Comparison of ENCODE assay signal across 12 cellular contexts in genomic region chr17:56292010-56292409, GRCh38.
A peak's percentile ranks its signal among the peaks of the same experiment; 100 is the strongest.
DNase-seq lines count a peak whose midpoint lies in the region; ATAC-seq and TF ChIP-seq lines count a peak whose summit lies in the region.
"Had no signal": no experiment of that assay in that cellular context is flagged by ENCODE, and none has a peak within 500 bp of the region (broad histone marks: within the 10 kb centered on the region; RNA-seq: fewer than 3 reads in every experiment).

No MANE protein-coding gene starts in this region.

- H3K27ac ChIP-seq in foreskin keratinocyte (no peak overlapping the region), heart right ventricle (no peak overlapping the region), dorsolateral prefrontal cortex (no peak overlapping the region)
- H3K27ac ChIP-seq: HL-60, right lobe of liver had no signal

- H3K27me3 ChIP-seq in foreskin keratinocyte (no peaks in the 10 kb centered on the region), heart right ventricle (no peaks in the 10 kb centered on the region), dorsolateral prefrontal cortex (no peaks in the 10 kb centered on the region)
- H3K27me3 ChIP-seq: right lobe of liver had no signal

- ATAC-seq in foreskin keratinocyte (peak; percentile 84), heart right ventricle (no peak), HG03439 (IDR thresholded peaks at IDR 0.05; ENCODE audit: unreplicated experiment) (no peak)

- H3K4me1 ChIP-seq in foreskin keratinocyte = no peaks in the 10 kb centered on the region
- peaks cover 0 to 20% (median 0%) of the 10 kb centered on the region in 9 donors for H3K4me1 ChIP-seq in heart right ventricle
- H3K4me1 ChIP-seq: right lobe of liver had no signal

- no peaks in the 10 kb centered on the region for H3K36me3 ChIP-seq in heart right ventricle
- H3K36me3 ChIP-seq: right lobe of liver had no signal

- WGBS in heart right ventricle, 2 donors = 38 to 53% methylated on average over 1 of the region's 1 CpG

- no peaks in the 10 kb centered on the region for H3K9me3 ChIP-seq in heart right ventricle
- H3K9me3 ChIP-seq: right lobe of liver had no signal

- peak; percentile 79 for DNase-seq in HS-27A (ENCODE audit: low read depth)
- DNase-seq in amniotic epithelial cell (ENCODE audit: low read depth) = peak; percentile 49
- peak; percentile 47 to 76 for DNase-seq in foreskin keratinocyte
- no peak for DNase-seq in NOMO-1 treated with DMSO at 0.1 percent for 48 hours (lab: John Stamatoyannopoulos, UW; ENCODE audit: unreplicated experiment)
- no peak for DNase-seq in heart right ventricle
- no peak for DNase-seq in dorsolateral prefrontal cortex
- DNase-seq: activated CD4-positive, alpha-beta T cell treated with anti-CD3 and anti-CD28 coated beads for 4 hours; NCI-H1092; NCI-H345; right lobe of liver had no signal

- TF ChIP-seq CTCF in foreskin keratinocyte (conservative IDR thresholded peaks at IDR 0.05) = no peak
- no peak for TF ChIP-seq CTCF in heart right ventricle (IDR thresholded peaks at IDR 0.05)
- no peak for TF ChIP-seq CTCF in dorsolateral prefrontal cortex (IDR thresholded peaks at IDR 0.05 in 54 of 56, conservative IDR thresholded peaks at IDR 0.05 in 2 of 56; ENCODE audit: low read depth in 1 of 56, partially characterized antibody in 56 of 56)

- H3K4me3 ChIP-seq in heart right ventricle (no peak overlapping the region), dorsolateral prefrontal cortex (no peak overlapping the region)
- H3K4me3 ChIP-seq: right lobe of liver had no signal

- intact Hi-C loops in heart right ventricle (cut with DNase I) (no loop called here), dorsolateral prefrontal cortex (cut with DNase I) (no loop called here)

Comparison
In these comparisons a context has a peak if more than half of its experiments do, and no peak if none do; other contexts are left out.
1. DNase-seq: peak in HS-27A (single experiment), amniotic epithelial cell (single experiment) and foreskin keratinocyte (2 of 2); none in NOMO-1 treated with DMSO at 0.1 percent for 48 hours (single experiment), heart right ventricle (0 of 2) and dorsolateral prefrontal cortex (0 of 10).